In the genomic region with DNA sequence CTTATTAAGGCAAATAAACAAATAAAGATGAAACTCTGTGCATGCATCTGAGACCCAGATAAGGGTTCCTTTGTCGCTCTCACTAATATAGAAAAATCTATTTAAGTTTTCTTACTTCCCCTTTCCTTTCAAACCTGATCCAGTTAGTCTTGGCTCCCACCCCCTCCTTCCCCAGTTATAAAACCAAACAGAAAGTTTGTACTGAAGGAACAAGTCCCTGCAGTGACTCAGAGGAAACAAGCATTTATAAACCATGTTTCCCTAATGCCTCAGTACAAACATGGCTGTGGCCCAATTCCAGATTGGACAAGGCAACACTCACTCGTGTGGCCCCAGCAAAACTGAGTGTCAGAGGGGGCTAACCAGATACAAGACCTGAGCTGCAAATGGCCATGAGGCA, we compare ENCODE assay signal across 11 cellular contexts.
DNase-seq lines count a peak whose midpoint lies in the region; ATAC-seq, FAIRE-seq and TF ChIP-seq lines count a peak whose summit lies in the region.
"Had no signal": no experiment of that assay in that cellular context is flagged by ENCODE, and none has a peak within 500 bp of the region (broad histone marks: within the 10 kb centered on the region; RNA-seq: fewer than 3 reads in every experiment).

No MANE protein-coding gene starts in this region.

- H3K9me3 ChIP-seq in left ventricle myocardium inferior (replicated peaks), result peaks cover 14% of the 10 kb centered on the region
- H3K9me3 ChIP-seq in Peyer's patch, result no peaks in the 10 kb centered on the region
- H3K9me3 ChIP-seq: adrenal gland had no signal

- ATAC-seq in left cardiac atrium, result peak; percentile 34 to 55
- ATAC-seq: T-cell had no signal

- FAIRE-seq in H54 (lab: Jason Lieb, UNC), result no peak

- H3K27ac ChIP-seq in left ventricle myocardium inferior (replicated peaks) (no peak overlapping the region), Peyer's patch (peak overlapping the region in 3 of 4 donors; percentile 43 to 71 (median 66)), urinary bladder (ENCODE audit: low read depth) (peak overlapping the region; percentile 27)

- H3K36me3 ChIP-seq in left ventricle myocardium inferior (no peaks in the 10 kb centered on the region), Peyer's patch (no peaks in the 10 kb centered on the region), urinary bladder (ENCODE audit: insufficient read depth) (no peaks in the 10 kb centered on the region)
- H3K36me3 ChIP-seq: adrenal gland had no signal

- WGBS in urinary bladder, result 13% methylated on average over 2 of the region's 2 CpGs

- intact Hi-C loops in left cardiac atrium (cut with DNase I) (no loop called here), left ventricle myocardium inferior (cut with micrococcal nuclease) (no loop called here)

- H3K4me1 ChIP-seq in left ventricle myocardium inferior (no peaks in the 10 kb centered on the region), Peyer's patch (no peaks in the 10 kb centered on the region), urinary bladder (ENCODE audit: insufficient read depth) (no peaks in the 10 kb centered on the region)
- H3K4me1 ChIP-seq: adrenal gland had no signal

- no peak for TF ChIP-seq POLR2A in Peyer's patch (IDR thresholded peaks at IDR 0.05)
- no peak for TF ChIP-seq POLR2A in H54 (IDR thresholded peaks at IDR 0.05; ENCODE audit: low read depth, low read length)

- DNase-seq in left cardiac atrium, result peak; percentile 39
- no peak for DNase-seq in left ventricle myocardium inferior
- DNase-seq in Peyer's patch, result no peak
- DNase-seq in globus pallidus (ENCODE audit: low spot score), result peak; percentile 14
- DNase-seq in H54 (ENCODE audit: insufficient read length, low spot score), result no peak
- DNase-seq in NK-92 treated with Interleukin-12 subunit alpha and Interleukin-12 subunit beta, amount 100 ng/mL, for 24 hours (lab: John Stamatoyannopoulos, UW), result no peak
- no peak for DNase-seq in NCI-H446 (lab: John Stamatoyannopoulos, UW)
- DNase-seq: Karpas-422, T-cell had no signal

- no peak overlapping the region for H3K4me3 ChIP-seq in left ventricle myocardium inferior
- H3K4me3 ChIP-seq in Peyer's patch, result no peak overlapping the region
- no peak overlapping the region for H3K4me3 ChIP-seq in urinary bladder (ENCODE audit: low read depth, low read length)
- H3K4me3 ChIP-seq: adrenal gland had no signal

- H3K27me3 ChIP-seq in left ventricle myocardium inferior (ENCODE audit: low read depth), result no peaks in the 10 kb centered on the region
- H3K27me3 ChIP-seq in Peyer's patch, result no peaks in the 10 kb centered on the region
- H3K27me3 ChIP-seq: adrenal gland had no signal

- TF ChIP-seq CTCF in left ventricle myocardium inferior (IDR thresholded peaks at IDR 0.05; ENCODE audit: borderline replicate concordance) (no peak), Peyer's patch (IDR thresholded peaks at IDR 0.05) (no peak)

Comparison
In these comparisons a context has a peak if more than half of its experiments do, and no peak if none do; other contexts are left out.
1. DNase-seq: peak in left cardiac atrium (single experiment) and globus pallidus (single experiment); none in left ventricle myocardium inferior (single experiment), Peyer's patch (0 of 3), H54 (single experiment), NK-92 treated with Interleukin-12 subunit alpha and Interleukin-12 subunit beta, amount 100 ng/mL, for 24 hours (single experiment) and NCI-H446 (0 of 2).